Comparison of ENCODE assay signal across 31 cellular contexts in the genomic region with DNA sequence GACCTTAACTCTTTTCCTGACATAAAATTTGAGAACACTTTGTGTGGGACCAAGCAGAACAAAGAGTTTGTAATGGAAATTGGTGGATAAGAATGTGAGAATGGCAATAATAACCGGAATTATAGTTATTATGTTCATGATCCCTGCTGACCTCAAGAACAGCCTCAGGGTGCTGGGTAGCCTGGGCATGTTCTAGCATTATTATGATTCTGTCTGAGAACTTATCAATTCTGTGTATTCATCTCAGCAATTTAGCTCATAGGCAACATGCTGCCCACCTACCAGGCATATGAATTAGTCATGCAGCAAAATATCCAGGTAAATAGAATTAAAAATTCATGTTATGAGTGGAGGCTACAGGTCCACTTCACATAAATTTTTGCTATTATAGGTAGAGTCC.
"Had no signal": no experiment of that assay in that cellular context is flagged by ENCODE, and none has a peak within 500 bp of the region (broad histone marks: within the 10 kb centered on the region; RNA-seq: fewer than 3 reads in every experiment).

No MANE protein-coding gene starts in this region.

- H3K4me2 ChIP-seq: PC-9 had no signal

- H3K4me3 Mint-ChIP-seq: activated CD8-positive, alpha-beta T cell treated with anti-CD3 and anti-CD28 coated beads for 36 hours; activated naive CD4-positive, alpha-beta T cell treated with anti-CD3 and anti-CD28 coated beads, Interleukin-2, amount 50 U/mL, for 24 hours; activated naive CD8-positive, alpha-beta T cell treated with anti-CD3 and anti-CD28 coated beads, Interleukin-2, amount 10 ng/mL, durations not matched to agents 7 days and 5 days; activated T-cell treated with anti-CD3 and anti-CD28 coated beads, Interleukin-2, amount 50 U/mL, for 72 hours; activated T-helper 17 cell treated with anti-CD3 and anti-CD28 coated beads, Interleukin-2, amount 50 U/mL, for 72 hours had no signal

- H3K27ac Mint-ChIP-seq: activated CD8-positive, alpha-beta T cell treated with anti-CD3 and anti-CD28 coated beads for 36 hours; activated naive CD4-positive, alpha-beta T cell treated with anti-CD3 and anti-CD28 coated beads, Interleukin-2, amount 50 U/mL, for 24 hours; activated naive CD8-positive, alpha-beta T cell treated with anti-CD3 and anti-CD28 coated beads, Interleukin-2, amount 10 ng/mL, durations not matched to agents 7 days and 5 days; activated T-helper 17 cell treated with anti-CD3 and anti-CD28 coated beads, Interleukin-2, amount 50 U/mL, for 72 hours had no signal

- H3K9me3 Mint-ChIP-seq: activated T-cell treated with anti-CD3 and anti-CD28 coated beads, Interleukin-2, amount 50 U/mL, for 72 hours; activated T-helper 17 cell treated with anti-CD3 and anti-CD28 coated beads, Interleukin-2, amount 50 U/mL, for 72 hours had no signal

- H3K4me3 ChIP-seq: body of pancreas, PC-9 had no signal

- DNase-seq: activated CD4-positive, alpha-beta T cell treated with anti-CD3 and anti-CD28 coated beads for 1 hour; activated CD4-positive, alpha-beta T cell treated with anti-CD3 and anti-CD28 coated beads for 48 hours; activated CD4-positive, CD25-positive, alpha-beta regulatory T cell; activated CD8-positive, alpha-beta T cell treated with anti-CD3 and anti-CD28 coated beads for 36 hours; activated effector memory CD4-positive, alpha-beta T cell treated with anti-CD3 and anti-CD28 coated beads, Interleukin-2, amount 50 U/mL, for 16 hours; activated naive CD4-positive, alpha-beta T cell treated with Interleukin-2 at 50 U/mL for 16 hours; activated naive CD8-positive, alpha-beta T cell treated with anti-CD3 and anti-CD28 coated beads, Interleukin-2, amount 10 ng/mL, durations not matched to agents 7 days and 5 days; activated T-cell treated with anti-CD3 and anti-CD28 coated beads, Interleukin-2, amount 50 U/mL, for 1 hour; activated T-cell treated with anti-CD3 and anti-CD28 coated beads, Interleukin-2, amount 50 U/mL, for 72 hours; body of pancreas; central memory CD4-positive, alpha-beta T cell; Karpas-422; KBM-7; NCI-H1105; NCI-H1436 treated with DMSO at 0.1 percent for 48 hours; NCI-H1694 treated with DMSO at 0.1 percent for 48 hours; NCI-H2029; NCI-H2171 treated with DMSO at 0.1 percent for 48 hours; NCI-H2227 treated with DMSO at 0.1 percent for 48 hours; NCI-H446; NCI-H524; PC-9; Right ventricle myocardium superior; SW 1271; T-helper 1 cell; T-helper 2 cell; T-helper 9 cell had no signal

- H3K27me3 ChIP-seq: body of pancreas had no signal

- H3K27ac ChIP-seq: body of pancreas, PC-9, RWPE1, VCaP had no signal

- H3K9me3 ChIP-seq: body of pancreas had no signal

- H2AFZ ChIP-seq: PC-9 had no signal

- H3K27me3 Mint-ChIP-seq: activated CD8-positive, alpha-beta T cell treated with anti-CD3 and anti-CD28 coated beads for 36 hours; activated naive CD4-positive, alpha-beta T cell treated with anti-CD3 and anti-CD28 coated beads, Interleukin-2, amount 50 U/mL, for 24 hours; activated naive CD8-positive, alpha-beta T cell treated with anti-CD3 and anti-CD28 coated beads, Interleukin-2, amount 10 ng/mL, durations not matched to agents 7 days and 5 days; activated T-helper 17 cell treated with anti-CD3 and anti-CD28 coated beads, Interleukin-2, amount 50 U/mL, for 72 hours had no signal

- ATAC-seq: activated CD8-positive, alpha-beta T cell treated with anti-CD3 and anti-CD28 coated beads for 36 hours; activated T-cell treated with anti-CD3 and anti-CD28 coated beads, Interleukin-2, amount 50 U/mL, for 72 hours; activated T-helper 17 cell treated with anti-CD3 and anti-CD28 coated beads, Interleukin-2, amount 50 U/mL, for 72 hours; body of pancreas had no signal

- H3K4me1 ChIP-seq: body of pancreas had no signal

- H3K4me1 Mint-ChIP-seq: activated naive CD4-positive, alpha-beta T cell treated with anti-CD3 and anti-CD28 coated beads, Interleukin-2, amount 50 U/mL, for 24 hours; activated naive CD8-positive, alpha-beta T cell treated with anti-CD3 and anti-CD28 coated beads, Interleukin-2, amount 10 ng/mL, durations not matched to agents 7 days and 5 days; activated T-helper 17 cell treated with anti-CD3 and anti-CD28 coated beads, Interleukin-2, amount 50 U/mL, for 72 hours had no signal
